ENCODE assay signal across 13 cellular contexts in genomic region chr7:32761451-32762320, GRCh38.
DNase-seq lines count a peak whose midpoint lies in the region; ATAC-seq, FAIRE-seq and TF ChIP-seq lines count a peak whose summit lies in the region.
"Had no signal": no experiment of that assay in that cellular context is flagged by ENCODE, and none has a peak within 500 bp of the region (broad histone marks: within the 10 kb centered on the region; RNA-seq: fewer than 3 reads in every experiment).

No MANE protein-coding gene starts in this region.

- ATAC-seq in lower lobe of right lung (no peak), thoracic aorta (ENCODE audit: insufficient number of reproducible peaks, low FRiP score, low read depth) (no peak), HG03378 (IDR thresholded peaks at IDR 0.05; ENCODE audit: unreplicated experiment) (no peak)

- intact Hi-C loops in lower lobe of right lung (cut with DNase I), result no loop called here

- no peak overlapping the region for H3K4me3 ChIP-seq in cardiac muscle cell
- no peak overlapping the region for H3K4me3 ChIP-seq in right atrium auricular region
- peak overlapping the region; percentile 23 for H3K4me3 ChIP-seq in lower lobe of right lung
- H3K4me3 ChIP-seq in thoracic aorta, result peak overlapping the region; percentile 45

- H3K27me3 ChIP-seq in cardiac muscle cell (no peaks in the 10 kb centered on the region), right atrium auricular region (no peaks in the 10 kb centered on the region), lower lobe of right lung (ENCODE audit: low read depth) (no peaks in the 10 kb centered on the region), thoracic aorta (replicated peaks; ENCODE audit: insufficient read depth) (no peaks in the 10 kb centered on the region)

- DNase-seq in cardiac muscle cell (ENCODE audit: low read depth in 1 of 2, low spot score in 1 of 2) (peak in 1 of 2 donors; percentile 11), right atrium auricular region (ENCODE audit: low spot score) (no peak), ecto neural progenitor cell (ENCODE audit: low spot score) (peak; percentile 51), lower lobe of right lung (no peak), thoracic aorta (ENCODE audit: low spot score) (no peak), D721Med (ENCODE audit: insufficient read length, low spot score) (no peak)
- no peak for DNase-seq in activated CD8-positive, alpha-beta memory T cell treated with anti-CD3 and anti-CD28 coated beads for 24 hours
- DNase-seq: ACHN, foreskin fibroblast, NCI-H2029, small intestine, T-helper 2 cell had no signal

- H3K9me3 ChIP-seq in cardiac muscle cell (ENCODE audit: low read depth), result no peaks in the 10 kb centered on the region
- no peaks in the 10 kb centered on the region for H3K9me3 ChIP-seq in right atrium auricular region
- no peaks in the 10 kb centered on the region for H3K9me3 ChIP-seq in lower lobe of right lung
- no peaks in the 10 kb centered on the region for H3K9me3 ChIP-seq in thoracic aorta

- H3K4me1 ChIP-seq in cardiac muscle cell (ENCODE audit: low read depth), result peaks cover 10% of the 10 kb centered on the region
- H3K4me1 ChIP-seq in right atrium auricular region, result peaks cover 0 to 11% of the 10 kb centered on the region in 2 donors
- H3K4me1 ChIP-seq in lower lobe of right lung, result peaks cover 4% of the 10 kb centered on the region
- peaks cover 0 to 3% of the 10 kb centered on the region in 2 donors for H3K4me1 ChIP-seq in thoracic aorta (ENCODE audit: control insufficient read depth in 1 of 2, low read depth in 2 of 2)

- TF ChIP-seq CTCF in cardiac muscle cell (IDR thresholded peaks at IDR 0.05; ENCODE audit: low read depth, low read length) (peak; percentile 11), right atrium auricular region (IDR thresholded peaks at IDR 0.05) (no peak), lower lobe of right lung (IDR thresholded peaks at IDR 0.05) (no peak), thoracic aorta (IDR thresholded peaks at IDR 0.05) (no peak), D721Med (IDR thresholded peaks at IDR 0.05; ENCODE audit: insufficient read depth, missing control alignments) (no peak)

- H3K36me3 ChIP-seq in cardiac muscle cell (no peaks in the 10 kb centered on the region), right atrium auricular region (no peaks in the 10 kb centered on the region), lower lobe of right lung (no peaks in the 10 kb centered on the region), thoracic aorta (no peaks in the 10 kb centered on the region)

- no peak for FAIRE-seq in D721Med (lab: Jason Lieb, UNC)
- FAIRE-seq: small intestine had no signal

- peak overlapping the region; percentile 41 for H3K27ac ChIP-seq in cardiac muscle cell
- H3K27ac ChIP-seq in right atrium auricular region, result peak overlapping the region in 1 of 2 donors; percentile 47
- H3K27ac ChIP-seq in lower lobe of right lung, result no peak overlapping the region
- H3K27ac ChIP-seq in thoracic aorta, result no peak overlapping the region

Comparison
In these comparisons a context has a peak if more than half of its experiments do, and no peak if none do; other contexts are left out.
1. H3K4me3 ChIP-seq: peak in lower lobe of right lung (single experiment) and thoracic aorta (single experiment); none in cardiac muscle cell (single experiment) and right atrium auricular region (0 of 2).